16 cellular contexts compared by ENCODE assay signal in the genomic region with DNA sequence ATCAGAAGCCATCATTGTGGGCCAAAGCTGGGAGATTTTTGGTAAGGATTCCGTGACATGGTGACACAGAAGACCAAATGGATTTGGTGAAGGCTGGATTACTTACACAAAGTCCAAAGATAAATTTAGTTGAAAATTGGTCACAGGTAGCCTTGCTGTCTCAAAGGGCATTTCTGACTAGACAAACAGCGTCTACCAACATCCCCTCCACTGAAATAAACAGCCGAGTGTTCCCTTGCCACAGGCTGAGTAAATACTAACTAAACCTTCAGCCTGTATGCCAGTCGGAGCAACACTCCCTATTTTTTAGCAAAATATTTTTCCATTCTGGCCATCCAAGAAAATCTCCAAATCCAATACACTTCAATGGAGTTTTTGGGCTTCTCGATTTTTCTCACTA.
"Had no signal": no experiment of that assay in that cellular context is flagged by ENCODE, and none has a peak within 500 bp of the region (broad histone marks: within the 10 kb centered on the region; RNA-seq: fewer than 3 reads in every experiment).

No MANE protein-coding gene starts in this region.

- H3K4me1 Mint-ChIP-seq: central memory CD8-positive, alpha-beta T cell; naive thymus-derived CD4-positive, alpha-beta T cell had no signal

- DNase-seq: effector memory CD4-positive, alpha-beta T cell; heart left ventricle; islet precursor cell; left lung; lower lobe of right lung; naive thymus-derived CD4-positive, alpha-beta T cell; posterior cingulate gyrus; stimulated activated CD4-positive, alpha-beta T cell treated with anti-CD3 and anti-CD28 coated beads, Interleukin-2, amount 100 ng/mL, for 48 hours; stimulated activated naive CD4-positive, alpha-beta T cell treated with Interleukin-2 at 50 U/mL for 16 hours; thyroid gland had no signal

- ATAC-seq: heart left ventricle; left lung; lower lobe of right lung; naive thymus-derived CD4-positive, alpha-beta T cell had no signal

- H3K4me3 ChIP-seq: heart left ventricle, left lung, lower lobe of right lung, smooth muscle cell, thyroid gland had no signal

- H3K9me3 ChIP-seq: heart left ventricle, left lung, lower lobe of right lung, thyroid gland had no signal

- H3K4me2 ChIP-seq: smooth muscle cell had no signal

- H3K27ac ChIP-seq: heart left ventricle, left lung, lower lobe of right lung had no signal

- H3K9me3 Mint-ChIP-seq: central memory CD8-positive, alpha-beta T cell; memory B cell; naive thymus-derived CD4-positive, alpha-beta T cell had no signal

- H3K27me3 Mint-ChIP-seq: central memory CD8-positive, alpha-beta T cell had no signal

- H3K36me3 Mint-ChIP-seq: memory B cell; naive thymus-derived CD4-positive, alpha-beta T cell had no signal

- H3K27me3 ChIP-seq: heart left ventricle, left lung, thyroid gland had no signal

- FAIRE-seq: endometrium, frontal cortex had no signal

- H3K27ac Mint-ChIP-seq: memory B cell; naive thymus-derived CD4-positive, alpha-beta T cell had no signal

- H3K36me3 ChIP-seq: heart left ventricle, left lung, lower lobe of right lung, thyroid gland had no signal

- H3K4me3 Mint-ChIP-seq: central memory CD8-positive, alpha-beta T cell; memory B cell; naive thymus-derived CD4-positive, alpha-beta T cell; neural crest cell had no signal
